ENCODE assay signal across 8 cellular contexts in genomic region chr13:21139374-21139773, GRCh38. TPM values are rescaled to one million over a fixed set of nuclear protein-coding genes. Genes with fewer than 3 reads are reported as not detected.
A peak's percentile ranks its signal among the peaks of the same experiment; 100 is the strongest.
DNase-seq lines count a peak whose midpoint lies in the region; ATAC-seq, FAIRE-seq and TF ChIP-seq lines count a peak whose summit lies in the region.

No MANE protein-coding gene starts in this region.

- peak overlapping the region; percentile 91 for H3K9ac ChIP-seq in mucosa of stomach (ENCODE audit: low read length)

- peak overlapping the region; percentile 86 to 93 for H3K27ac ChIP-seq in A549
- peak overlapping the region; percentile 92 for H3K27ac ChIP-seq in HL-60 (replicated peaks)

- peak overlapping the region; percentile 65 for H3K4me2 ChIP-seq in A549

- H3K9me3 ChIP-seq in A549 (no peaks in the 10 kb centered on the region), mucosa of stomach (ENCODE audit: control insufficient read depth, low read length) (no peaks in the 10 kb centered on the region)

- CTCF ChIA-PET in A549 (lab: Yijun Ruan, JAX), result interaction anchor here (0.7 kb wide), 1 partner anchor 81 kb away, joined by 5 read pairs; no protein-coding TSS in a partner anchor

- no peak for TF ChIP-seq RAD21 in A549 (conservative IDR thresholded peaks at IDR 0.05 in 1 of 2, IDR thresholded peaks at IDR 0.05 in 1 of 2)

- FAIRE-seq in A549 (lab: Jason Lieb, UNC) (no peak), frontal cortex (lab: Jason Lieb, UNC) (no peak)

- H3K36me3 Mint-ChIP-seq in brain, result peaks cover 27% of the 10 kb centered on the region

- no peaks in the 10 kb centered on the region for H3K36me3 ChIP-seq in mucosa of stomach (ENCODE audit: control insufficient read depth, insufficient read depth, low read length)

- POLR2A ChIA-PET in A549 (lab: Yijun Ruan, JAX), result interaction anchor here (1.2 kb wide), 1 partner anchor 37 kb away, joined by 3 read pairs; the partner anchor contains the start of genes MRPL57 and SKA3

- DNase-seq in A549 (ENCODE audit: low read depth in 1 of 2, low spot score in 1 of 2), result no peak
- no peak for DNase-seq in HL-60 (ENCODE audit: low read depth in 1 of 2, low spot score in 1 of 2)
- DNase-seq in GM10266 (ENCODE audit: extremely low spot score), result no peak
- no peak for DNase-seq in frontal cortex (ENCODE audit: low spot score in 2 of 2)
- no peak for DNase-seq in NCI-H1092 (lab: John Stamatoyannopoulos, UW)

- ATAC-seq in A549 (no peak), HG03460 (IDR thresholded peaks at IDR 0.05; ENCODE audit: unreplicated experiment) (no peak)

- peak overlapping the region; percentile 98 to 100 (median 99) for H3K27ac Mint-ChIP-seq in brain

- no peak for TF ChIP-seq CTCF in A549 (IDR thresholded peaks at IDR 0.05)
- TF ChIP-seq CTCF in HL-60 (IDR thresholded peaks at IDR 0.05; ENCODE audit: insufficient read depth, low read length), result no peak
- no peak for TF ChIP-seq CTCF in brain (conservative IDR thresholded peaks at IDR 0.05)
- TF ChIP-seq CTCF in GM10266 (IDR thresholded peaks at IDR 0.05; ENCODE audit: control insufficient read depth, insufficient read depth, low read depth, missing control alignments), result no peak

- peak overlapping the region; percentile 65 for H3K4me3 ChIP-seq in A549
- peak overlapping the region; percentile 61 for H3K4me3 ChIP-seq in HL-60 (replicated peaks; ENCODE audit: insufficient read depth, low read length)
- peak overlapping the region; percentile 23 for H3K4me3 ChIP-seq in mucosa of stomach (ENCODE audit: low read length)

- TF ChIP-seq POLR2A in A549 (IDR thresholded peaks at IDR 0.05; ENCODE audit: low read length), result no peak

- H3K4me1 ChIP-seq in A549, result peaks cover 16% of the 10 kb centered on the region; the same call in 2 of the 3 replicates
- peaks cover 14% of the 10 kb centered on the region for H3K4me1 ChIP-seq in mucosa of stomach (ENCODE audit: control insufficient read depth, insufficient read depth, low read length)

- H3K4me1 Mint-ChIP-seq in brain, result peaks cover 50% of the 10 kb centered on the region

- no peaks in the 10 kb centered on the region for H3K27me3 ChIP-seq in HL-60 (ENCODE audit: insufficient read depth, poor library complexity, severe bottlenecking)
- no peaks in the 10 kb centered on the region for H3K27me3 ChIP-seq in mucosa of stomach (ENCODE audit: control insufficient read depth, insufficient read depth, low read length)

- peaks cover 17% of the 10 kb centered on the region for H3K27me3 Mint-ChIP-seq in brain

- TF ChIP-seq EP300 in A549 (IDR thresholded peaks at IDR 0.05), result no peak

- peak overlapping the region; percentile 94 to 100 (median 97) for H3K4me3 Mint-ChIP-seq in brain

- 77% methylated on average over 12 of the region's 12 CpGs for WGBS in A549 (ENCODE audit: missing lambda C conversion rate)

- peaks cover 0 to 4% (median 0%) of the 10 kb centered on the region in 5 experiments for H3K9me3 Mint-ChIP-seq in brain

TF ChIP-seq in A549, 52 proteins besides CTCF, POLR2A, EP300 and RAD21:
- TF ChIP-seq KDM5A (IDR thresholded peaks at IDR 0.05) (no peak), FOSB (CRISPR knock-in tag; IDR thresholded peaks at IDR 0.05) (no peak), BHLHE40 (IDR thresholded peaks at IDR 0.05; ENCODE audit: low read depth, low read length) (no peak), RFX5 (IDR thresholded peaks at IDR 0.05) (no peak), CBX8 (IDR thresholded peaks at IDR 0.05) (no peak), CHD4 (IDR thresholded peaks at IDR 0.05; ENCODE audit: borderline replicate concordance) (no peak), EHF (CRISPR knock-in tag; IDR thresholded peaks at IDR 0.05) (no peak), ATOH8 (CRISPR knock-in tag; IDR thresholded peaks at IDR 0.05; ENCODE audit: low read depth) (no peak), HOXB5 (CRISPR knock-in tag; IDR thresholded peaks at IDR 0.05) (no peak), NPAS2 (CRISPR knock-in tag; IDR thresholded peaks at IDR 0.05; ENCODE audit: borderline replicate concordance) (no peak), CEBPB (IDR thresholded peaks at IDR 0.05) (no peak), FOXS1 (CRISPR knock-in tag; IDR thresholded peaks at IDR 0.05) (no peak), E2F6 (IDR thresholded peaks at IDR 0.05; ENCODE audit: borderline replicate concordance, low read depth) (no peak), POLR2AphosphoS2 (conservative IDR thresholded peaks at IDR 0.05; ENCODE audit: low read length) (no peak), NR3C1 (IDR thresholded peaks at IDR 0.05) (no peak), HMGXB4 (CRISPR knock-in tag; IDR thresholded peaks at IDR 0.05; ENCODE audit: borderline replicate concordance) (no peak), HDAC2 (IDR thresholded peaks at IDR 0.05) (no peak)

RNA-seq across cellular contexts. Expression of gene SAP18, which starts 0.5 kb away (rescaled TPM):
- 103 and 124 TPM in 2 replicates for polyA plus RNA-seq in A549 (2011; rRNA removed)
- 24.9 and 30.0 TPM in 2 replicates for polyA plus RNA-seq in A549 (2012; cell fraction: cytosol; rRNA removed)
- polyA plus RNA-seq in A549 (2012; cell fraction: nucleus; rRNA removed), result 7.3 and 13.0 TPM in 2 replicates
- polyA plus RNA-seq in A549 (2017; fragmentation: RNase III; extraction: RNeasy Plus Mini Kit Qiagen cat#74134 plus additional on column Dnase treatment), result 67.9 to 77.6 TPM (median 72.2 TPM) in 3 replicates
- polyA minus RNA-seq in A549 (2011; rRNA and poly(A)+ RNA removed), result 6.5 and 8.2 TPM in 2 replicates
- 140 TPM for polyA plus RNA-seq in brain (ENCODE audit: insufficient read depth, low read depth, low replicate concordance)
- total RNA-seq in frontal cortex, result 46.1 TPM

RNA-seq across cellular contexts. Expression of gene SKA3, which starts 37.0 kb away (rescaled TPM):
- 15.7 and 19.2 TPM in 2 replicates for polyA plus RNA-seq in A549 (2011; rRNA removed)
- polyA plus RNA-seq in A549 (2012; cell fraction: cytosol; rRNA removed), result 8.9 and 9.1 TPM in 2 replicates
- polyA plus RNA-seq in A549 (2012; cell fraction: nucleus; rRNA removed), result 3.8 and 6.0 TPM in 2 replicates
- 12.1 to 15.3 TPM (median 13.5 TPM) in 3 replicates for polyA plus RNA-seq in A549 (2017; fragmentation: RNase III; extraction: RNeasy Plus Mini Kit Qiagen cat#74134 plus additional on column Dnase treatment)
- polyA minus RNA-seq in A549 (2011; rRNA and poly(A)+ RNA removed), result 5.3 and 6.2 TPM in 2 replicates
- 6.9 TPM for polyA plus RNA-seq in brain (ENCODE audit: insufficient read depth, low read depth, low replicate concordance)
- total RNA-seq in frontal cortex, result 16.3 TPM

RNA-seq across cellular contexts. Expression of gene MRPL57, which starts 37.1 kb away (rescaled TPM):
- polyA plus RNA-seq in A549 (2011; rRNA removed) (19.2 and 23.0 TPM in 2 replicates), A549 (2017; fragmentation: RNase III; extraction: RNeasy Plus Mini Kit Qiagen cat#74134 plus additional on column Dnase treatment) (21.3 to 22.9 TPM (median 22.5 TPM) in 3 replicates), brain (ENCODE audit: insufficient read depth, low read depth, low replicate concordance) (21.6 TPM)
- 30.4 and 37.2 TPM in 2 replicates for polyA plus RNA-seq in A549 (2012; cell fraction: cytosol; rRNA removed)
- polyA plus RNA-seq in A549 (2012; cell fraction: nucleus; rRNA removed), result 19.3 and 23.8 TPM in 2 replicates
- 4.0 and 4.1 TPM in 2 replicates for polyA minus RNA-seq in A549 (2011; rRNA and poly(A)+ RNA removed)
- total RNA-seq in frontal cortex, result 19.2 TPM
